ENCODE assay signal across 22 cellular contexts in genomic region chr3:141681390-141681780, GRCh38. TPM values are rescaled to one million over a fixed set of nuclear protein-coding genes. Genes with fewer than 3 reads are reported as not detected.
DNase-seq lines count a peak whose midpoint lies in the region; ATAC-seq and FAIRE-seq lines count a peak whose summit lies in the region.
"Had no signal": no experiment of that assay in that cellular context is flagged by ENCODE, and none has a peak within 500 bp of the region (broad histone marks: within the 10 kb centered on the region; RNA-seq: fewer than 3 reads in every experiment).

No MANE protein-coding gene starts in this region.

- no peak overlapping the region for H3K23ac ChIP-seq in mesenchymal stem cell (ENCODE audit: low read length in 2 of 2)

- H3K27me3 ChIP-seq in BLaER1 (no peaks in the 10 kb centered on the region), mesenchymal stem cell (ENCODE audit: control insufficient read depth in 1 of 2, insufficient read depth in 1 of 2, low read length in 2 of 2) (no peaks in the 10 kb centered on the region)
- H3K27me3 ChIP-seq: brain microvascular endothelial cell, pancreas, vagina had no signal

- WGBS in mesenchymal stem cell: 81% methylated on average over 4 of the region's 4 CpGs

- no peak for FAIRE-seq in RCC 7860 (lab: Jason Lieb, UNC)
- FAIRE-seq: HTR-8/SVneo, pancreas, TTC549 had no signal

- peak overlapping the region in 1 of 2 experiments; percentile 65 for H3K18ac ChIP-seq in mesenchymal stem cell (ENCODE audit: low read depth in 1 of 2, low read length in 2 of 2)

- H2BK120ac ChIP-seq in mesenchymal stem cell (ENCODE audit: low read depth, low read length): no peak overlapping the region

- H3K36me3 ChIP-seq in BLaER1 (no peaks in the 10 kb centered on the region), mesenchymal stem cell (ENCODE audit: control insufficient read depth in 1 of 2, insufficient read depth in 2 of 2, low read depth in 1 of 2, low read length in 2 of 2) (no peaks in the 10 kb centered on the region)
- H3K36me3 ChIP-seq: brain microvascular endothelial cell, pancreas, vagina had no signal

- no peak overlapping the region for H3K14ac ChIP-seq in mesenchymal stem cell (ENCODE audit: low read length in 2 of 2)

- H3K79me1 ChIP-seq in mesenchymal stem cell (replicated peaks; ENCODE audit: low read length, poor library complexity, severe bottlenecking): no peaks in the 10 kb centered on the region

- no peak overlapping the region for H2BK15ac ChIP-seq in mesenchymal stem cell (ENCODE audit: low read depth, poor library complexity, severe bottlenecking)

- no peak overlapping the region for H3K4ac ChIP-seq in mesenchymal stem cell (ENCODE audit: low read depth in 1 of 2, low read length in 2 of 2)

- no peak overlapping the region for H2BK5ac ChIP-seq in mesenchymal stem cell (ENCODE audit: low read depth, low read length, poor library complexity, severe bottlenecking)

- H4K91ac ChIP-seq in mesenchymal stem cell (ENCODE audit: low read length): no peak overlapping the region

- ATAC-seq in GM19397 (IDR thresholded peaks at IDR 0.05; ENCODE audit: unreplicated experiment): no peak
- no peak for ATAC-seq in HG02973 (IDR thresholded peaks at IDR 0.05; ENCODE audit: unreplicated experiment)
- ATAC-seq in HG03565 (IDR thresholded peaks at IDR 0.05; ENCODE audit: unreplicated experiment): no peak
- ATAC-seq: activated CD4-positive, alpha-beta T cell treated with anti-CD3 and anti-CD28 coated beads for 36 hours; natural killer cell treated with Interleukin-12 subunit alpha and Interleukin-12 subunit beta and Interleukin-15 and Interleukin-18, amount 100 ng/mL, for 72 hours; stimulated activated naive B cell treated with anti-CD40 and anti-IgM and Interleukin-4, amounts not matched to agents 10 μg/mL and 1 μg/mL and 100 μg/mL, for 72 hours had no signal

- H3K4me2 ChIP-seq in BLaER1: peak overlapping the region; percentile 50
- no peak overlapping the region for H3K4me2 ChIP-seq in mesenchymal stem cell (ENCODE audit: low read length, poor library complexity, severe bottlenecking)
- H3K4me2 ChIP-seq: KMS-11 had no signal

- peaks cover 24% of the 10 kb centered on the region for H3K4me1 ChIP-seq in BLaER1
- H3K4me1 ChIP-seq in mesenchymal stem cell (ENCODE audit: control insufficient read depth, insufficient read depth, low read depth, low read length): peaks cover 5% of the 10 kb centered on the region
- H3K4me1 ChIP-seq: pancreas had no signal

- H4K20me1 ChIP-seq in BLaER1: no peaks in the 10 kb centered on the region

- DNase-seq in HK-2 (ENCODE audit: unreplicated experiment): peak; percentile 20
- peak; percentile 24 for DNase-seq in RCC 7860 (ENCODE audit: low spot score)
- DNase-seq in mesenchymal stem cell: no peak
- DNase-seq in NCI-H1694 treated with DMSO at 0.1 percent for 48 hours (lab: John Stamatoyannopoulos, UW): no peak
- DNase-seq: activated CD4-positive, alpha-beta T cell treated with anti-CD3 and anti-CD28 coated beads for 36 hours; activated CD8-positive, alpha-beta memory T cell treated with anti-CD3 and anti-CD28 coated beads for 24 hours; activated T-cell treated with anti-CD3 and anti-CD28 coated beads, Interleukin-2, amount 50 U/mL, for 1 hour; head of caudate nucleus; midbrain; stimulated activated CD4-positive, alpha-beta T cell treated with anti-CD3 and anti-CD28 coated beads, Interleukin-4, amount 100 ng/mL, for 1 hour; stimulated activated naive B cell treated with anti-CD40 and anti-IgM and Interleukin-4, amounts not matched to agents 10 μg/mL and 1 μg/mL and 100 μg/mL, for 72 hours had no signal

- H3K9me3 ChIP-seq in BLaER1 (peaks cover 14% of the 10 kb centered on the region), mesenchymal stem cell (ENCODE audit: control insufficient read depth, low read length) (no peaks in the 10 kb centered on the region)
- H3K9me3 ChIP-seq: pancreas, vagina had no signal

- no peak overlapping the region for H2AFZ ChIP-seq in mesenchymal stem cell (ENCODE audit: low read depth, low read length)

- H4K8ac ChIP-seq in mesenchymal stem cell (ENCODE audit: low read length): no peak overlapping the region

- H3K27ac ChIP-seq in BLaER1: no peak overlapping the region
- peak overlapping the region; percentile 27 for H3K27ac ChIP-seq in mesenchymal stem cell (ENCODE audit: low read length, poor library complexity, severe bottlenecking)
- H3K27ac ChIP-seq: brain microvascular endothelial cell, KMS-11, vagina had no signal

- H3K4me3 ChIP-seq in BLaER1: no peak overlapping the region
- H3K4me3 ChIP-seq in mesenchymal stem cell (ENCODE audit: insufficient read depth in 1 of 2, low read depth in 1 of 2, low read length in 2 of 2): no peak overlapping the region
- H3K4me3 ChIP-seq: pancreas, vagina had no signal

- no peak overlapping the region for H2BK12ac ChIP-seq in mesenchymal stem cell (ENCODE audit: low read length in 2 of 2)

- H2AK5ac ChIP-seq in mesenchymal stem cell (ENCODE audit: low read length, severe bottlenecking): no peak overlapping the region

- H3K9ac ChIP-seq in BLaER1: no peak overlapping the region
- no peak overlapping the region for H3K9ac ChIP-seq in mesenchymal stem cell (ENCODE audit: low read length)
- H3K9ac ChIP-seq: KMS-11 had no signal

RNA-seq across cellular contexts. Expression of gene RNF7, which starts 56.7 kb away (rescaled TPM):
- polyA plus RNA-seq in mesenchymal stem cell (2013, experiment 1 of 2): 196 TPM
- 206 TPM for polyA plus RNA-seq in mesenchymal stem cell (2013, experiment 2 of 2)

Comparison
In these comparisons a context has a peak if more than half of its experiments do, and no peak if none do; other contexts are left out.
1. DNase-seq: peak in HK-2 (single experiment) and RCC 7860 (single experiment); none in mesenchymal stem cell (single experiment) and NCI-H1694 treated with DMSO at 0.1 percent for 48 hours (single experiment).